Comparison of ENCODE assay signal across 24 cellular contexts in the genomic region with DNA sequence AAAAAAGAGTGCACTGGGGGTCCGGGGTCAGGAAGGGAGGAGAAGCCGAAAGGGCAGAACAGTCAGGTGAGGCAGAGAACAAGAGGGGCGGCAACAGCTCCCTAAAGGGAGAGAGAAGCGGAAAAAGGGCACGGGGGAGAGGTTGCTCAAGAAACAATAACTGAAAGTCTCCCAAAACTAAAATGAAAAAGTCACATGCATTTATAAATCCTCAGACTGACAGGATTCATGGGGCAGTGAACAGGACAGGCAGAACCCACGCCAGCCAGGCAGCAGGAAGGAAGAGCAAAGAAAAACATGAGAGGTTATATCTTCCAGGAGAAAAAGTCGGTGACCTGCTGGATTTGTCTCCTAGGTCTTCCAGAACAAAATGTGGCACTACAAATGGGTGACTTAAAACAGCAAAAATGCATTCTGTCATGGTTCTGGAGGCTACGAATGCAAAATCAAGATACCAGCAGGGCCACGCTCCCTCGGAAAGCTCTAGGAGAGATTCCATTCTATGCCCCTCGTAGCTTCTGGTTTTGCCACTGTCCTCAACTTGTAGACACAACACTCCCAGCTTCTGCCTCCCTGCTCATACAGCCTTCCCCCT.
"Had no signal": no experiment of that assay in that cellular context is flagged by ENCODE, and none has a peak within 500 bp of the region (broad histone marks: within the 10 kb centered on the region; RNA-seq: fewer than 3 reads in every experiment).

No MANE protein-coding gene starts in this region.

- H3K36me3 ChIP-seq: colonic mucosa, esophagus muscularis mucosa, heart right ventricle, left lung, lower lobe of right lung, upper lobe of left lung had no signal

- H3K27me3 ChIP-seq: colonic mucosa, esophagus muscularis mucosa, foreskin keratinocyte, heart right ventricle, left lung, upper lobe of left lung had no signal

- H3K4me3 ChIP-seq: colonic mucosa, esophagus muscularis mucosa, heart right ventricle, left lung, lower lobe of right lung, skin epidermis, upper lobe of left lung had no signal

- H3K9me3 ChIP-seq: colonic mucosa, left lung had no signal

- ATAC-seq: activated naive CD8-positive, alpha-beta T cell treated with anti-CD3 and anti-CD28 coated beads, Interleukin-2, amount 50 U/mL, for 24 hours; effector memory CD8-positive, alpha-beta T cell; foreskin keratinocyte; heart right ventricle; left lung; lower lobe of right lung; naive thymus-derived CD8-positive, alpha-beta T cell; sciatic nerve; stimulated activated memory B cell treated with anti-CD40 and anti-IgM and Interleukin-4, amounts not matched to agents 10 μg/mL and 1 μg/mL and 100 μg/mL, for 72 hours; stimulated activated naive CD8-positive, alpha-beta T cell treated with anti-CD3 and anti-CD28 coated beads, Interleukin-15, amount 100 ng/mL, for 72 hours had no signal

- H3K4me1 ChIP-seq: colonic mucosa, foreskin keratinocyte had no signal

- H3K27ac ChIP-seq: colonic mucosa, esophagus muscularis mucosa, foreskin keratinocyte, heart right ventricle, left lung, lower lobe of right lung, skin epidermis, upper lobe of left lung had no signal

- DNase-seq: activated CD4-positive, alpha-beta memory T cell treated with anti-CD3 and anti-CD28 coated beads, Interleukin-2, amount 10 ng/mL, durations not matched to agents 7 days and 5 days; activated CD4-positive, alpha-beta T cell treated with anti-CD3 and anti-CD28 coated beads, Interleukin-2, amount 10 ng/mL, durations not matched to agents 24 days and 14 days; activated CD4-positive, CD25-positive, alpha-beta regulatory T cell treated with anti-CD3 and anti-CD28 coated beads, Interleukin-2, amount 50 U/mL, for 72 hours; activated naive CD8-positive, alpha-beta T cell treated with anti-CD3 and anti-CD28 coated beads, Interleukin-2, amount 50 U/mL, for 24 hours; activated T-cell treated with anti-CD3 and anti-CD28 coated beads, Interleukin-2, amount 50 U/mL, for 48 hours; amygdala; colonic mucosa; effector memory CD8-positive, alpha-beta T cell; foreskin keratinocyte; heart right ventricle; left lung; lower lobe of right lung; mesenchymal stem cell; naive thymus-derived CD8-positive, alpha-beta T cell; posterior cingulate gyrus; stimulated activated CD4-positive, alpha-beta T cell treated with anti-CD3 and anti-CD28 coated beads, Interleukin-4, amount 100 ng/mL, for 4 hours; stimulated activated CD8-positive, alpha-beta memory T cell treated with anti-CD3 and anti-CD28 coated beads, Interleukin-4, amount 100 ng/mL, for 48 hours; stimulated activated naive CD8-positive, alpha-beta T cell treated with anti-CD3 and anti-CD28 coated beads, Interleukin-15, amount 100 ng/mL, for 72 hours; substantia nigra; upper lobe of left lung had no signal
